22 cellular contexts compared by ENCODE assay signal in genomic region chr17:51419476-51419875, GRCh38.
"Had no signal": no experiment of that assay in that cellular context is flagged by ENCODE, and none has a peak within 500 bp of the region (broad histone marks: within the 10 kb centered on the region; RNA-seq: fewer than 3 reads in every experiment).

No MANE protein-coding gene starts in this region.

- DNase-seq: activated B cell treated with CpG ODN at 0.5 μM for 24 hours; activated CD4-positive, alpha-beta T cell treated with anti-CD3 and anti-CD28 coated beads for 48 hours; activated CD8-positive, alpha-beta T cell treated with anti-CD3 and anti-CD28 coated beads for 36 hours; activated gamma-delta T cell; activated T-cell treated with anti-CD3 and anti-CD28 coated beads, Interleukin-2, amount 50 U/mL, for 4 hours; amygdala; cerebellar nuclear complex; effector memory CD4-positive, alpha-beta T cell; foreskin keratinocyte; glutamatergic neuron; hypothalamus; left ventricle myocardium superior; posterior cingulate gyrus; stimulated activated CD4-positive, alpha-beta T cell treated with anti-CD3 and anti-CD28 coated beads, Interleukin-2, amount 100 ng/mL, for 48 hours; tibial artery; uterus had no signal

- H3K27ac ChIP-seq: foreskin keratinocyte, tibial artery, uterus had no signal

- ATAC-seq: activated CD8-positive, alpha-beta T cell treated with anti-CD3 and anti-CD28 coated beads for 36 hours; activated naive CD4-positive, alpha-beta T cell treated with anti-CD3 and anti-CD28 coated beads, Interleukin-2, amount 50 U/mL, for 72 hours; activated T-cell treated with anti-CD3 and anti-CD28 coated beads, Interleukin-2, amount 50 U/mL, for 4 hours; foreskin keratinocyte; left ventricle myocardium superior; natural killer cell treated with Interleukin-12 subunit alpha and Interleukin-12 subunit beta and Interleukin-15 and Interleukin-18, amount 100 ng/mL, for 72 hours; stimulated activated memory B cell treated with anti-CD40 and anti-IgM and Interleukin-4, amounts not matched to agents 10 μg/mL and 1 μg/mL and 100 μg/mL, for 72 hours had no signal

- H3K4me1 Mint-ChIP-seq: activated B cell treated with CpG ODN at 0.5 μM for 24 hours; brain; memory B cell; stimulated activated memory B cell treated with anti-CD40 and anti-IgM and Interleukin-4, amounts not matched to agents 10 μg/mL and 1 μg/mL and 100 μg/mL, for 72 hours had no signal

- H3K4me1 ChIP-seq: foreskin keratinocyte, tibial artery, uterus had no signal

- H3K4me3 ChIP-seq: tibial artery, uterus had no signal

- H3K36me3 ChIP-seq: tibial artery, uterus had no signal

- H3K27me3 ChIP-seq: uterus had no signal

- H3K27ac Mint-ChIP-seq: activated B cell treated with CpG ODN at 0.5 μM for 24 hours; activated CD8-positive, alpha-beta T cell treated with anti-CD3 and anti-CD28 coated beads for 36 hours; brain; dendritic cell treated with granulocyte-macrophage colony-stimulating factor and Interleukin-4, amounts not matched to agents 40 ng/mL and 50 ng/mL, for 4 days; memory B cell; natural killer cell treated with Interleukin-12 subunit alpha and Interleukin-12 subunit beta and Interleukin-15 and Interleukin-18, amount 100 ng/mL, for 72 hours; stimulated activated memory B cell treated with anti-CD40 and anti-IgM and Interleukin-4, amounts not matched to agents 10 μg/mL and 1 μg/mL and 100 μg/mL, for 72 hours had no signal

- H3K36me3 Mint-ChIP-seq: activated naive CD4-positive, alpha-beta T cell treated with anti-CD3 and anti-CD28 coated beads, Interleukin-2, amount 50 U/mL, for 72 hours; brain; memory B cell; natural killer cell treated with Interleukin-12 subunit alpha and Interleukin-12 subunit beta and Interleukin-15 and Interleukin-18, amount 100 ng/mL, for 72 hours; stimulated activated memory B cell treated with anti-CD40 and anti-IgM and Interleukin-4, amounts not matched to agents 10 μg/mL and 1 μg/mL and 100 μg/mL, for 72 hours had no signal

- H3K9me3 ChIP-seq: tibial artery, uterus had no signal

- H3K9me3 Mint-ChIP-seq: activated B cell treated with CpG ODN at 0.5 μM for 24 hours; activated CD8-positive, alpha-beta T cell treated with anti-CD3 and anti-CD28 coated beads for 36 hours; activated T-cell treated with anti-CD3 and anti-CD28 coated beads, Interleukin-2, amount 50 U/mL, for 4 hours; dendritic cell treated with granulocyte-macrophage colony-stimulating factor and Interleukin-4, amounts not matched to agents 40 ng/mL and 50 ng/mL, for 4 days; memory B cell; natural killer cell treated with Interleukin-12 subunit alpha and Interleukin-12 subunit beta and Interleukin-15 and Interleukin-18, amount 100 ng/mL, for 72 hours; stimulated activated memory B cell treated with anti-CD40 and anti-IgM and Interleukin-4, amounts not matched to agents 10 μg/mL and 1 μg/mL and 100 μg/mL, for 72 hours had no signal

- H3K27me3 Mint-ChIP-seq: activated CD8-positive, alpha-beta T cell treated with anti-CD3 and anti-CD28 coated beads for 36 hours had no signal

- H3K4me3 Mint-ChIP-seq: activated B cell treated with CpG ODN at 0.5 μM for 24 hours; activated CD8-positive, alpha-beta T cell treated with anti-CD3 and anti-CD28 coated beads for 36 hours; activated T-cell treated with anti-CD3 and anti-CD28 coated beads, Interleukin-2, amount 50 U/mL, for 4 hours; brain; dendritic cell treated with granulocyte-macrophage colony-stimulating factor and Interleukin-4, amounts not matched to agents 40 ng/mL and 50 ng/mL, for 4 days; memory B cell; natural killer cell treated with Interleukin-12 subunit alpha and Interleukin-12 subunit beta and Interleukin-15 and Interleukin-18, amount 100 ng/mL, for 72 hours; stimulated activated memory B cell treated with anti-CD40 and anti-IgM and Interleukin-4, amounts not matched to agents 10 μg/mL and 1 μg/mL and 100 μg/mL, for 72 hours had no signal
